Comparison of ENCODE assay signal across 10 cellular contexts in genomic region chr3:4503050-4503449, GRCh38. TPM values are rescaled to one million over a fixed set of nuclear protein-coding genes. Genes with fewer than 3 reads are reported as not detected.
DNase-seq lines count a peak whose midpoint lies in the region; ATAC-seq and TF ChIP-seq lines count a peak whose summit lies in the region.
"Had no signal": no experiment of that assay in that cellular context is flagged by ENCODE, and none has a peak within 500 bp of the region (broad histone marks: within the 10 kb centered on the region; RNA-seq: fewer than 3 reads in every experiment).

No MANE protein-coding gene starts in this region.

- no peaks in the 10 kb centered on the region for H3K9me2 ChIP-seq in OCI-LY7 (ENCODE audit: insufficient read depth, low read length)

- DNase-seq in activated CD4-positive, alpha-beta T cell treated with anti-CD3 and anti-CD28 coated beads, Interleukin-2, amount 10 ng/mL, durations not matched to agents 7 days and 5 days = no peak
- DNase-seq in activated CD4-positive, alpha-beta T cell treated with anti-CD3 and anti-CD28 coated beads for 4 hours = no peak
- DNase-seq in OCI-LY7 (ENCODE audit: low spot score) (peak; percentile 94), thyroid gland (no peak), NCI-H774 (lab: John Stamatoyannopoulos, UW) (no peak), GM10266 (ENCODE audit: extremely low spot score) (no peak), UCSD-AML1 (lab: John Stamatoyannopoulos, UW; ENCODE audit: unreplicated experiment) (no peak)
- DNase-seq: NCI-H526 treated with DMSO at 0.1 percent for 48 hours; stimulated activated CD4-positive, alpha-beta T cell treated with anti-CD3 and anti-CD28 coated beads, Interleukin-4, amount 100 ng/mL, for 4 hours had no signal

- CTCF ChIA-PET in activated CD4-positive, alpha-beta T cell treated with anti-CD3 and anti-CD28 coated beads, Interleukin-2, amount 10 ng/mL, durations not matched to agents 7 days and 5 days (lab: Charles Lee) = interaction anchor here (0.6 to 4.3 kb wide), 4 partner anchors 10 to 133 kb away, joined by 3 to 16 read pairs (median 4); partner anchors contain the start of gene ITPR1
- CTCF ChIA-PET in OCI-LY7 (lab: Charles Lee; ENCODE audit: unreplicated experiment) = interaction anchor here (1.9 kb wide), 1 partner anchor 10 kb away, joined by 10 read pairs; the partner anchor contains the start of gene ITPR1

- no peaks in the 10 kb centered on the region for H3K27me3 ChIP-seq in thyroid gland

- H3K36me3 ChIP-seq in OCI-LY7 (ENCODE audit: insufficient read depth, low read length) = peaks cover 36% of the 10 kb centered on the region
- no peaks in the 10 kb centered on the region for H3K36me3 ChIP-seq in thyroid gland

- BruUV-seq in OCI-LY7 (replicated peaks; lab: Mats Ljungman, UMichigan) = no TSS peak

- WGBS in thyroid gland, 2 donors = 72 to 89% methylated on average over 5 of the region's 5 CpGs

- POLR2A ChIA-PET in activated CD4-positive, alpha-beta T cell treated with anti-CD3 and anti-CD28 coated beads, Interleukin-2, amount 10 ng/mL, durations not matched to agents 7 days and 5 days (lab: Charles Lee) = no interaction called here
- POLR2A ChIA-PET in OCI-LY7 (lab: Charles Lee) = interaction anchor here (0.6 to 11.0 kb wide), 8 partner anchors 10 to 217 kb away, joined by 3 to 206 read pairs (median 3); partner anchors contain the start of gene ITPR1

- H3K9me3 ChIP-seq in OCI-LY7 (ENCODE audit: low read length) (no peaks in the 10 kb centered on the region), thyroid gland (no peaks in the 10 kb centered on the region)

- intact Hi-C loops in OCI-LY7 (cut with micrococcal nuclease; ENCODE audit: unreplicated experiment) (loop anchor here (1.0 kb wide), 1 partner anchor 10 kb away; the partner anchor contains the start of gene ITPR1), thyroid gland (cut with DNase I) (no loop called here)

- H3K9me3 Mint-ChIP-seq in activated CD4-positive, alpha-beta T cell treated with anti-CD3 and anti-CD28 coated beads, Interleukin-2, amount 10 ng/mL, durations not matched to agents 7 days and 5 days = no peaks in the 10 kb centered on the region

- H3K27me3 Mint-ChIP-seq in activated CD4-positive, alpha-beta T cell treated with anti-CD3 and anti-CD28 coated beads, Interleukin-2, amount 10 ng/mL, durations not matched to agents 7 days and 5 days = no peaks in the 10 kb centered on the region

- H3K4me1 Mint-ChIP-seq in activated CD4-positive, alpha-beta T cell treated with anti-CD3 and anti-CD28 coated beads, Interleukin-2, amount 10 ng/mL, durations not matched to agents 7 days and 5 days = peaks cover 49% of the 10 kb centered on the region

- H3K4me3 Mint-ChIP-seq in activated CD4-positive, alpha-beta T cell treated with anti-CD3 and anti-CD28 coated beads, Interleukin-2, amount 10 ng/mL, durations not matched to agents 7 days and 5 days = no peak overlapping the region

- H3K4me2 ChIP-seq in OCI-LY7 (ENCODE audit: low read length) = peak overlapping the region; percentile 82

- H3K36me3 Mint-ChIP-seq in activated CD4-positive, alpha-beta T cell treated with anti-CD3 and anti-CD28 coated beads, Interleukin-2, amount 10 ng/mL, durations not matched to agents 7 days and 5 days (ENCODE audit: low read depth) = peaks cover 15% of the 10 kb centered on the region

- H3K4me3 ChIP-seq in OCI-LY7 (ENCODE audit: low read depth, low read length, poor library complexity, severe bottlenecking) = peak overlapping the region; percentile 64
- H3K4me3 ChIP-seq in thyroid gland (replicated peaks in 1 of 3) = no peak overlapping the region

- peaks cover 70% of the 10 kb centered on the region for H3K4me1 ChIP-seq in OCI-LY7 (ENCODE audit: insufficient read depth, low read length, poor library complexity, severe bottlenecking)
- H3K4me1 ChIP-seq in thyroid gland = peaks cover 44 to 50% of the 10 kb centered on the region in 2 donors

- peaks cover 49% of the 10 kb centered on the region; the same call in 1 of the 2 replicates for H3K79me2 ChIP-seq in OCI-LY7 (ENCODE audit: insufficient read depth, low read depth, low read length)

- no peak for TF ChIP-seq POLR2A in thyroid gland (IDR thresholded peaks at IDR 0.05)

- H3K27ac Mint-ChIP-seq in activated CD4-positive, alpha-beta T cell treated with anti-CD3 and anti-CD28 coated beads, Interleukin-2, amount 10 ng/mL, durations not matched to agents 7 days and 5 days = peak overlapping the region; percentile 83

- no peaks in the 10 kb centered on the region for H4K20me1 ChIP-seq in OCI-LY7 (ENCODE audit: insufficient read depth, low read length)

- TF ChIP-seq CTCF in OCI-LY7 (conservative IDR thresholded peaks at IDR 0.05; ENCODE audit: low read length) (0 out of 2 replicates have a peak, but pooled peaks have one; percentile 10), thyroid gland (IDR thresholded peaks at IDR 0.05) (no peak), GM10266 (IDR thresholded peaks at IDR 0.05; ENCODE audit: control insufficient read depth, insufficient read depth, low read depth, missing control alignments) (no peak)

- H3K27ac ChIP-seq in OCI-LY7 (ENCODE audit: low read depth, low read length, poor library complexity, severe bottlenecking) = peak overlapping the region; percentile 98
- H3K27ac ChIP-seq in thyroid gland = peak overlapping the region in 2 of 3 donors; percentile 83 to 84

- no peak overlapping the region for H2AFZ ChIP-seq in OCI-LY7 (ENCODE audit: low read length)

- peak; percentile 52 for ATAC-seq in HG02870 (IDR thresholded peaks at IDR 0.05; ENCODE audit: unreplicated experiment)

RNA-seq across cellular contexts. Expression of gene ITPR1, which starts 9.9 kb away (rescaled TPM):
- total RNA-seq in activated CD4-positive, alpha-beta T cell treated with anti-CD3 and anti-CD28 coated beads, Interleukin-2, amount 10 ng/mL, durations not matched to agents 7 days and 5 days = 10 to 100 TPM; 42.3 to 44.7 TPM
- 84.4 and 87.4 TPM in 2 replicates for total RNA-seq in OCI-LY7 (2014; rRNA removed; shearing (Covaris generic))
- total RNA-seq in OCI-LY7 (2022) (104 and 133 TPM in 2 replicates), thyroid gland (100 to 1,000 TPM; 210 to 261 (median 232) TPM)

RNA-seq across cellular contexts. Expression of gene SUMF1, which starts 36.0 kb away (rescaled TPM):
- total RNA-seq in activated CD4-positive, alpha-beta T cell treated with anti-CD3 and anti-CD28 coated beads, Interleukin-2, amount 10 ng/mL, durations not matched to agents 7 days and 5 days = 1 to 10 TPM; 6.2 to 9.0 TPM
- total RNA-seq in OCI-LY7 (2014; rRNA removed; shearing (Covaris generic)) = 11.9 and 12.8 TPM in 2 replicates
- total RNA-seq in OCI-LY7 (2022) = 6.9 and 9.1 TPM in 2 replicates
- 10 to 100 TPM; 58.8 to 98.3 (median 74.5) TPM for total RNA-seq in thyroid gland

Comparison
In these comparisons a context has a peak if more than half of its experiments do, and no peak if none do; other contexts are left out.
1. RNA of gene SUMF1, which starts 36.0 kb away (total RNA-seq): 58.8 to 98.3 TPM in thyroid gland; 6.9 to 12.8 TPM in OCI-LY7 and 6.2 to 9.0 TPM in activated CD4-positive, alpha-beta T cell treated with anti-CD3 and anti-CD28 coated beads, Interleukin-2, amount 10 ng/mL, durations not matched to agents 7 days and 5 days; every median in the first group is over 4 times any median in the second.